8 cellular contexts compared by ENCODE assay signal in genomic region chr3:72818092-72818721, GRCh38. TPM values are rescaled to one million over a fixed set of nuclear protein-coding genes. Genes with fewer than 3 reads are reported as not detected.
A peak's percentile ranks its signal among the peaks of the same experiment; 100 is the strongest.
DNase-seq lines count a peak whose midpoint lies in the region; ATAC-seq, FAIRE-seq and TF ChIP-seq lines count a peak whose summit lies in the region.

No MANE protein-coding gene starts in this region.

- H3K27me3 ChIP-seq in WERI-Rb-1 (ENCODE audit: insufficient read depth, low read depth, severe bottlenecking) (no peaks in the 10 kb centered on the region), aorta (ENCODE audit: control insufficient read depth in 1 of 2, insufficient read depth in 2 of 2, low read length in 1 of 2) (no peaks in the 10 kb centered on the region)

- FAIRE-seq in islet of Langerhans (lab: Jason Lieb, UNC), result peak; percentile 92

- ATAC-seq in HG03439 (IDR thresholded peaks at IDR 0.05; ENCODE audit: unreplicated experiment) (no peak), aorta (ENCODE audit: low FRiP score) (no peak), GM18867 (IDR thresholded peaks at IDR 0.05; ENCODE audit: unreplicated experiment) (no peak)

- H3K36me3 ChIP-seq in WERI-Rb-1, result peaks cover 3% of the 10 kb centered on the region
- H3K36me3 ChIP-seq in aorta (ENCODE audit: control insufficient read depth in 1 of 2, insufficient read depth in 2 of 2, low read length in 1 of 2), result no peaks in the 10 kb centered on the region

- H3K27ac ChIP-seq in WERI-Rb-1 (no peak overlapping the region), aorta (ENCODE audit: low read depth in 1 of 2, low read length in 2 of 2) (no peak overlapping the region)

- peaks cover 2% of the 10 kb centered on the region in 2 donors for H3K4me1 ChIP-seq in aorta (ENCODE audit: control insufficient read depth in 1 of 2, insufficient read depth in 2 of 2, low read length in 2 of 2)

- intact Hi-C loops in aorta (cut with DNase I), result no loop called here

- 86 to 92% methylated on average over 2 of the region's 2 CpGs for WGBS in aorta, 2 donors

- TF ChIP-seq CTCF in GM13976 (IDR thresholded peaks at IDR 0.05; ENCODE audit: borderline replicate concordance, control extremely low read depth, extremely low read depth, insufficient read depth, missing control alignments), result peak; percentile 46
- peak; percentile 52 for TF ChIP-seq CTCF in WERI-Rb-1 (IDR thresholded peaks at IDR 0.05; ENCODE audit: low read depth, low read length)

- in situ Hi-C loops in GM13976 (cut with MboI; ENCODE audit: low sequenced_read_pairs, unreplicated experiment), result no loop called here

- H3K4me3 ChIP-seq in WERI-Rb-1 (ENCODE audit: low read depth, low read length) (no peak overlapping the region), aorta (ENCODE audit: low read length in 2 of 2) (no peak overlapping the region)

- H3K9me3 ChIP-seq in WERI-Rb-1 (ENCODE audit: severe bottlenecking), result no peaks in the 10 kb centered on the region
- no peaks in the 10 kb centered on the region for H3K9me3 ChIP-seq in aorta (ENCODE audit: control insufficient read depth, low read length)

- DNase-seq in AG08395 (ENCODE audit: low spot score) (peak; percentile 54), GM13976 (ENCODE audit: low spot score) (no peak), WERI-Rb-1 (peak; percentile 27), activated gamma-delta T cell treated with Interleukin-2 at 50 U/mL for 16 hours (no peak), aorta (no peak)

RNA-seq across cellular contexts. Expression of gene SHQ1, which starts 30.0 kb away (rescaled TPM):
- 10 to 100 TPM; 17.0 to 19.0 TPM for total RNA-seq in aorta
- 1 to 10 TPM; 6.0 to 6.9 TPM for polyA plus RNA-seq in aorta

Comparison
In these comparisons a context has a peak if more than half of its experiments do, and no peak if none do; other contexts are left out.
1. DNase-seq: peak in AG08395 (single experiment) and WERI-Rb-1 (single experiment); none in GM13976 (single experiment), activated gamma-delta T cell treated with Interleukin-2 at 50 U/mL for 16 hours (single experiment) and aorta (0 of 2).